In the genomic region with DNA sequence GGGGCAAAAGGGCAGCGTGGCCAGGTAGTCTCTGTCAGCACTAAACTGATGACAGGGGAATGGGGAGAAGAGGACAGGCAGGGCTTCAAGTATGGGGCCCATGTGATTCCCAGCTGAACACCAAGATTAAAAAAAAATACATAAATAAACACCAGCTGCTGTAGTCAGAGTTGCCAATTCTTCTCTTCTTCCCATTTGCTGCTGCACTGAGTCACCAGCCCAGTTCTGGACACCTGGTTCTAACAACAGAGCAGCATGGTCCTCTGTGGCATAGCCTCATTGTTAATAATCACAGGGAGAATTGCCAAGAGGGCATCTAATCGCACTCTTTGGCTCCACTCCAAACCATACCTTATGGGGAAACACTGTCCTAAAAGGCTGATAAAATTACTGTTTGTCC, we compare ENCODE assay signal across 10 cellular contexts. TPM values are rescaled to one million over a fixed set of nuclear protein-coding genes. Genes with fewer than 3 reads are reported as not detected.
DNase-seq lines count a peak whose midpoint lies in the region; ATAC-seq and TF ChIP-seq lines count a peak whose summit lies in the region.
"Had no signal": no experiment of that assay in that cellular context is flagged by ENCODE, and none has a peak within 500 bp of the region (broad histone marks: within the 10 kb centered on the region; RNA-seq: fewer than 3 reads in every experiment).

No MANE protein-coding gene starts in this region.

- H3K27me3 ChIP-seq in A673 (replicated peaks; ENCODE audit: insufficient read depth, low read depth, low read length, poor library complexity) (no peaks in the 10 kb centered on the region), gastroesophageal sphincter (no peaks in the 10 kb centered on the region)

- CTCF ChIA-PET in HEK293 (lab: Yijun Ruan, JAX) (interaction anchor here (0.6 to 1.1 kb wide), 4 partner anchors 63 to 223 kb away, joined by 3 to 5 read pairs (median 4); no protein-coding TSS in a partner anchor), A673 (lab: Charles Lee) (no interaction called here)

- H3K36me3 Mint-ChIP-seq in activated naive CD4-positive, alpha-beta T cell treated with anti-CD3 and anti-CD28 coated beads, Interleukin-2, amount 50 U/mL, for 72 hours, result no peaks in the 10 kb centered on the region

- POLR2A ChIA-PET in HEK293 (lab: Yijun Ruan, JAX) (no interaction called here), A673 (lab: Charles Lee; ENCODE audit: low non-redundant PET) (no interaction called here)

- WGBS in gastroesophageal sphincter (ENCODE audit: low coverage in 1 of 2), 2 donors, result 25 to 31% methylated on average over 2 of the region's 2 CpGs

- no peak for TF ChIP-seq POLR2A in gastroesophageal sphincter (IDR thresholded peaks at IDR 0.05)

- H3K4me3 ChIP-seq in HEK293 (ENCODE audit: low read depth, low read length), result no peak overlapping the region
- H3K4me3 ChIP-seq in A673 (ENCODE audit: low read depth, low read length, poor library complexity, severe bottlenecking), result no peak overlapping the region
- no peak overlapping the region for H3K4me3 ChIP-seq in gastroesophageal sphincter
- H3K4me3 ChIP-seq: cardiac muscle cell had no signal

- H3K27ac Mint-ChIP-seq in activated naive CD4-positive, alpha-beta T cell treated with anti-CD3 and anti-CD28 coated beads, Interleukin-2, amount 50 U/mL, for 72 hours, result no peak overlapping the region

- DNase-seq in NCI-H345 (lab: John Stamatoyannopoulos, UW), result peak; percentile 89
- peak; percentile 69 for DNase-seq in dermis blood vessel endothelial cell
- peak; percentile 56 for DNase-seq in renal cortical epithelial cell (ENCODE audit: low read depth)
- no peak for DNase-seq in NCI-H1436 (lab: John Stamatoyannopoulos, UW)
- no peak for DNase-seq in A673 (ENCODE audit: low spot score)
- no peak for DNase-seq in activated naive CD4-positive, alpha-beta T cell treated with anti-CD3 and anti-CD28 coated beads, Interleukin-2, amount 50 U/mL, for 72 hours (ENCODE audit: low spot score in 2 of 2)
- DNase-seq: mesendoderm had no signal

- TF ChIP-seq CTCF in HEK293 (tag by site-specific recombination; IDR thresholded peaks at IDR 0.05) (no peak), A673 (conservative IDR thresholded peaks at IDR 0.05; ENCODE audit: low read depth, low read length) (no peak), gastroesophageal sphincter (IDR thresholded peaks at IDR 0.05) (no peak)

- H3K36me3 ChIP-seq in HEK293 (ENCODE audit: control insufficient read depth in 2 of 2, insufficient read depth in 1 of 2, low read length in 2 of 2) (no peaks in the 10 kb centered on the region), A673 (ENCODE audit: insufficient read depth, low read length, poor library complexity, severe bottlenecking) (no peaks in the 10 kb centered on the region), gastroesophageal sphincter (no peaks in the 10 kb centered on the region)
- H3K36me3 ChIP-seq: cardiac muscle cell had no signal

- no peak for ATAC-seq in gastroesophageal sphincter
- ATAC-seq in activated naive CD4-positive, alpha-beta T cell treated with anti-CD3 and anti-CD28 coated beads, Interleukin-2, amount 50 U/mL, for 72 hours, result no peak

- no peak for TF ChIP-seq EP300 in gastroesophageal sphincter (IDR thresholded peaks at IDR 0.05)

- no peaks in the 10 kb centered on the region for H3K9me3 Mint-ChIP-seq in activated naive CD4-positive, alpha-beta T cell treated with anti-CD3 and anti-CD28 coated beads, Interleukin-2, amount 50 U/mL, for 72 hours

- H3K27ac ChIP-seq in HEK293 (ENCODE audit: extremely low read depth, low read depth, low read length) (no peak overlapping the region), A673 (ENCODE audit: low read depth, low read length, poor library complexity, severe bottlenecking) (no peak overlapping the region), gastroesophageal sphincter (no peak overlapping the region)
- H3K27ac ChIP-seq: cardiac muscle cell had no signal

- H3K4me1 ChIP-seq in HEK293 (ENCODE audit: control insufficient read depth, insufficient read depth, low read length), result peaks cover 31% of the 10 kb centered on the region
- H3K4me1 ChIP-seq in A673 (ENCODE audit: insufficient read depth, low read length, poor library complexity, severe bottlenecking), result no peaks in the 10 kb centered on the region
- H3K4me1 ChIP-seq in gastroesophageal sphincter, result no peaks in the 10 kb centered on the region

- no TSS peak for BruUV-seq in A673 (replicated peaks; lab: Mats Ljungman, UMichigan)

- intact Hi-C loops in A673 (cut with micrococcal nuclease; ENCODE audit: unreplicated experiment), result no loop called here

- H3K9me3 ChIP-seq in HEK293 (ENCODE audit: control insufficient read depth, insufficient read depth, low read depth, low read length) (no peaks in the 10 kb centered on the region), A673 (ENCODE audit: low read depth, low read length, poor library complexity, severe bottlenecking) (no peaks in the 10 kb centered on the region), gastroesophageal sphincter (no peaks in the 10 kb centered on the region)

TF ChIP-seq in HEK293, 187 proteins besides CTCF, POLR2A, EP300 and RAD21 (continues in another document):
- TF ChIP-seq ZXDB (tag by site-specific recombination; IDR thresholded peaks at IDR 0.05) (no peak), ZSCAN23 (tag by site-specific recombination; IDR thresholded peaks at IDR 0.05) (no peak), ZNF600 (tag by site-specific recombination; IDR thresholded peaks at IDR 0.05) (peak; percentile 32; the same call in 1 of the 2 replicates), ZNF140 (tag by site-specific recombination; IDR thresholded peaks at IDR 0.05) (no peak), ZNF610 (tag by site-specific recombination; IDR thresholded peaks at IDR 0.05; ENCODE audit: borderline replicate concordance) (no peak), ZNF335 (tag by site-specific recombination; conservative IDR thresholded peaks at IDR 0.05) (0 out of 2 replicates have a peak, but pooled peaks have one; percentile 30), PRDM1 (tag by site-specific recombination; IDR thresholded peaks at IDR 0.05) (no peak), ZNF221 (tag by site-specific recombination; IDR thresholded peaks at IDR 0.05; ENCODE audit: borderline replicate concordance) (no peak), GLI4 (tag by site-specific recombination; IDR thresholded peaks at IDR 0.05) (no peak)
- TF ChIP-seq, protein P1, sequence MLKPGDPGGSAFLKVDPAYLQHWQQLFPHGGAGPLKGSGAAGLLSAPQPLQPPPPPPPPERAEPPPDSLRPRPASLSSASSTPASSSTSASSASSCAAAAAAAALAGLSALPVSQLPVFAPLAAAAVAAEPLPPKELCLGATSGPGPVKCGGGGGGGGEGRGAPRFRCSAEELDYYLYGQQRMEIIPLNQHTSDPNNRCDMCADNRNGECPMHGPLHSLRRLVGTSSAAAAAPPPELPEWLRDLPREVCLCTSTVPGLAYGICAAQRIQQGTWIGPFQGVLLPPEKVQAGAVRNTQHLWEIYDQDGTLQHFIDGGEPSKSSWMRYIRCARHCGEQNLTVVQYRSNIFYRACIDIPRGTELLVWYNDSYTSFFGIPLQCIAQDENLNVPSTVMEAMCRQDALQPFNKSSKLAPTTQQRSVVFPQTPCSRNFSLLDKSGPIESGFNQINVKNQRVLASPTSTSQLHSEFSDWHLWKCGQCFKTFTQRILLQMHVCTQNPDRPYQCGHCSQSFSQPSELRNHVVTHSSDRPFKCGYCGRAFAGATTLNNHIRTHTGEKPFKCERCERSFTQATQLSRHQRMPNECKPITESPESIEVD (tag by site-specific recombination; IDR thresholded peaks at IDR 0.05), result no peak
- TF ChIP-seq, protein P2, sequence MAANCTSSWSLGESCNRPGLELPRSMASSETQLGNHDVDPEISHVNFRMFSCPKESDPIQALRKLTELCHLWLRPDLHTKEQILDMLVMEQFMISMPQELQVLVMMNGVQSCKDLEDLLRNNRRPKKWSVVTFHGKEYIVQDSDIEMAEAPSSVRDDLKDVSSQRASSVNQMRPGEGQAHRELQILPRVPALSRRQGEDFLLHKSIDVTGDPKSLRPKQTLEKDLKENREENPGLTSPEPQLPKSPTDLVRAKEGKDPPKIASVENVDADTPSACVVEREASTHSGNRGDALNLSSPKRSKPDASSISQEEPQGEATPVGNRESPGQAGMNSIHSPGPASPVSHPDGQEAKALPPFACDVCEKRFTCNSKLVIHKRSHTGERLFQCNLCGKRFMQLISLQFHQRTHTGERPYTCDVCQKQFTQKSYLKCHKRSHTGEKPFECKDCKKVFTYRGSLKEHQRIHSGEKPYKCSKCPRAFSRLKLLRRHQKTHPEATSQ (tag by site-specific recombination; IDR thresholded peaks at IDR 0.05), result no peak
- TF ChIP-seq, protein P3, sequence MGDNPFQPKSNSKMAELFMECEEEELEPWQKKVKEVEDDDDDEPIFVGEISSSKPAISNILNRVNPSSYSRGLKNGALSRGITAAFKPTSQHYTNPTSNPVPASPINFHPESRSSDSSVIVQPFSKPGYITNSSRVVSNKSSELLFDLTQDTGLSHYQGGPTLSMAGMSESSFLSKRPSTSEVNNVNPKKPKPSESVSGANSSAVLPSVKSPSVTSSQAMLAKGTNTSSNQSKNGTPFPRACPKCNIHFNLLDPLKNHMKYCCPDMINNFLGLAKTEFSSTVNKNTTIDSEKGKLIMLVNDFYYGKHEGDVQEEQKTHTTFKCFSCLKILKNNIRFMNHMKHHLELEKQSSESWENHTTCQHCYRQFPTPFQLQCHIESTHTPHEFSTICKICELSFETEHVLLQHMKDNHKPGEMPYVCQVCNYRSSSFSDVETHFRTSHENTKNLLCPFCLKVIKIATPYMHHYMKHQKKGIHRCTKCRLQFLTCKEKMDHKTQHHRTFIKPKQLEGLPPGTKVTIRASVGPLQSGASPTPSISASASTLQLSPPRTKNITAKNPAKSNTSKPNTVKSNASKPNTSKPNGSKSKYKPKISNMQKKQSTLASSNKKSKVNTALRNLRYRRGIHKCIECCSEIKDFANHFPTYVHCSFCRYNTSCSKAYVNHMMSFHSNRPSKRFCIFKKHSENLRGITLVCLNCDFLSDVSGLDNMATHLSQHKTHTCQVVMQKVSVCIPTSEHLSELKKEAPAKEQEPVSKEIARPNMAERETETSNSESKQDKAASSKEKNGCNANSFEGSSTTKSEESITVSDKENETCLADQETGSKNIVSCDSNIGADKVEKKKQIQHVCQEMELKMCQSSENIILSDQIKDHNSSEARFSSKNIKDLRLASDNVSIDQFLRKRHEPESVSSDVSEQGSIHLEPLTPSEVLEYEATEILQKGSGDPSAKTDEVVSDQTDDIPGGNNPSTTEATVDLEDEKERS (tag by site-specific recombination; IDR thresholded peaks at IDR 0.05), result no peak

RNA-seq across cellular contexts. Expression of a gene that starts 15.1 kb away (rescaled TPM):
- total RNA-seq in dermis blood vessel endothelial cell (2.3 and 2.9 TPM in 2 replicates), renal cortical epithelial cell (27.1 and 36.6 TPM in 2 replicates), A673 (2021) (0.04 and 0.35 TPM in 2 replicates), gastroesophageal sphincter (1 to 10 TPM; 1.3 to 1.9 (median 1.6) TPM)
- total RNA-seq in activated naive CD4-positive, alpha-beta T cell treated with anti-CD3 and anti-CD28 coated beads, Interleukin-2, amount 50 U/mL, for 72 hours, result under 1 TPM in 1 of 2 donors, not detected in 1; 0.18 TPM

Comparison
In these comparisons a context has a peak if more than half of its experiments do, and no peak if none do; other contexts are left out.
1. DNase-seq: peak in NCI-H345 (single experiment), dermis blood vessel endothelial cell (single experiment) and renal cortical epithelial cell (single experiment); none in NCI-H1436 (single experiment), A673 (single experiment) and activated naive CD4-positive, alpha-beta T cell treated with anti-CD3 and anti-CD28 coated beads, Interleukin-2, amount 50 U/mL, for 72 hours (0 of 2).